In the genomic region with DNA sequence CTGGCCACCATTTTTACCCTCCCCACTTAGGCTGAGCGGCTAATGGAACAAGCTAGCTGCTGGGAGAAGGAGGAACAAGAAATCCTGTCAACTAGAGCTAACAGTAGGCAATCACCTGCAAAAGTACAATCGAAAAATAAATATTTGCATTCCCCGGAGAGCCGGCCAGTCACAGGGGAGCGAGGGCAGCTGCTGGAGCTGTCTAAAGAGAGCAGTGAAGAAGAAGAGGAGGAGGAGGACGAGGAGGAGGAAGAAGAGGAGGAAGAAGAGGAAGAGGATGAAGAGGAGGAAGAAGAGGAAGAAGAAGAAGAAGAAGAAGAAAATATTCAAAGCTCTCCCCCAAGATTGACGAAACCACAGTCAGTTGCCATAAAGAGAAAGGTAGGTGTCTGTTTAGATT, we compare ENCODE assay signal across 9 cellular contexts.
A peak's percentile ranks its signal among the peaks of the same experiment; 100 is the strongest.
DNase-seq lines count a peak whose midpoint lies in the region; ATAC-seq and TF ChIP-seq lines count a peak whose summit lies in the region.
"Had no signal": no experiment of that assay in that cellular context is flagged by ENCODE, and none has a peak within 500 bp of the region (broad histone marks: within the 10 kb centered on the region; RNA-seq: fewer than 3 reads in every experiment).

No MANE protein-coding gene starts in this region.

- TF ChIP-seq CTCF in progenitor cell of endocrine pancreas (IDR thresholded peaks at IDR 0.05; ENCODE audit: unreplicated experiment), result no peak

- intact Hi-C loops in activated T-helper 2 cell treated with anti-CD3 and anti-CD28 coated beads, Interferon-gamma antibody, Interleukin-2, Interleukin-4, amounts not matched to agents 10 μg/mL and 5 μg/mL and 100 μg/mL, durations not matched to agents 14 hours and 24 hours and 36 hours (cut with micrococcal nuclease), result loop anchor here (1.0 to 5.0 kb wide), 4 partner anchors 195 to 756 kb away; a partner anchor contains a TSS

- peaks cover 16% of the 10 kb centered on the region for H3K4me1 Mint-ChIP-seq in T-helper 1 cell treated with Interleukin-12 subunit alpha and Interleukin-12 subunit beta and Interleukin-4 antibody, amounts not matched to agents 30 μg/mL and 1 μg/mL, for 36 hours (ENCODE audit: low read depth)
- H3K4me1 Mint-ChIP-seq in activated T-helper 2 cell treated with anti-CD3 and anti-CD28 coated beads, Interferon-gamma antibody, Interleukin-2, Interleukin-4, amounts not matched to agents 10 μg/mL and 5 μg/mL and 100 μg/mL, durations not matched to agents 14 hours and 24 hours and 36 hours (ENCODE audit: low read depth), result peaks cover 14% of the 10 kb centered on the region
- H3K4me1 Mint-ChIP-seq in progenitor cell of endocrine pancreas (ENCODE audit: low read depth), result peaks cover 56% of the 10 kb centered on the region

- DNase-seq in T-helper 1 cell (no peak), NCI-H1436 (lab: John Stamatoyannopoulos, UW) (peak; percentile 41), progenitor cell of endocrine pancreas (ENCODE audit: low spot score, unreplicated experiment) (peak; percentile 31)
- DNase-seq in activated T-helper 2 cell treated with anti-CD3 and anti-CD28 coated beads, Interferon-gamma antibody, Interleukin-2, Interleukin-4, amounts not matched to agents 10 μg/mL and 5 μg/mL and 100 μg/mL, durations not matched to agents 14 hours and 24 hours and 36 hours (ENCODE audit: low spot score), result no peak
- DNase-seq in NK-92 treated with Interleukin-12 subunit alpha and Interleukin-12 subunit beta, amount 100 ng/mL, for 24 hours (lab: John Stamatoyannopoulos, UW), result no peak

- peaks cover 26% of the 10 kb centered on the region for H3K36me3 Mint-ChIP-seq in T-helper 1 cell treated with Interleukin-12 subunit alpha and Interleukin-12 subunit beta and Interleukin-4 antibody, amounts not matched to agents 30 μg/mL and 1 μg/mL, for 36 hours (ENCODE audit: low read depth)
- H3K36me3 Mint-ChIP-seq in activated T-helper 2 cell treated with anti-CD3 and anti-CD28 coated beads, Interferon-gamma antibody, Interleukin-2, Interleukin-4, amounts not matched to agents 10 μg/mL and 5 μg/mL and 100 μg/mL, durations not matched to agents 14 hours and 24 hours and 36 hours (ENCODE audit: low read depth), result peaks cover 38% of the 10 kb centered on the region
- peaks cover 17% of the 10 kb centered on the region for H3K36me3 Mint-ChIP-seq in progenitor cell of endocrine pancreas (ENCODE audit: insufficient read depth)

- H3K9me3 Mint-ChIP-seq in T-helper 1 cell treated with Interleukin-12 subunit alpha and Interleukin-12 subunit beta and Interleukin-4 antibody, amounts not matched to agents 30 μg/mL and 1 μg/mL, for 36 hours, result no peaks in the 10 kb centered on the region
- H3K9me3 Mint-ChIP-seq in activated T-helper 2 cell treated with anti-CD3 and anti-CD28 coated beads, Interferon-gamma antibody, Interleukin-2, Interleukin-4, amounts not matched to agents 10 μg/mL and 5 μg/mL and 100 μg/mL, durations not matched to agents 14 hours and 24 hours and 36 hours, result no peaks in the 10 kb centered on the region
- H3K9me3 Mint-ChIP-seq in progenitor cell of endocrine pancreas (ENCODE audit: low read depth), result no peaks in the 10 kb centered on the region
- H3K9me3 Mint-ChIP-seq: activated naive CD4-positive, alpha-beta T cell treated with anti-CD3 and anti-CD28 coated beads for 36 hours had no signal

- ATAC-seq in HG03097 (IDR thresholded peaks at IDR 0.05; ENCODE audit: low FRiP score, unreplicated experiment) (no peak), HG03045 (IDR thresholded peaks at IDR 0.05; ENCODE audit: unreplicated experiment) (no peak)

- no peaks in the 10 kb centered on the region for H3K27me3 Mint-ChIP-seq in T-helper 1 cell treated with Interleukin-12 subunit alpha and Interleukin-12 subunit beta and Interleukin-4 antibody, amounts not matched to agents 30 μg/mL and 1 μg/mL, for 36 hours (ENCODE audit: low read depth)
- no peaks in the 10 kb centered on the region for H3K27me3 Mint-ChIP-seq in activated T-helper 2 cell treated with anti-CD3 and anti-CD28 coated beads, Interferon-gamma antibody, Interleukin-2, Interleukin-4, amounts not matched to agents 10 μg/mL and 5 μg/mL and 100 μg/mL, durations not matched to agents 14 hours and 24 hours and 36 hours (ENCODE audit: low read depth)
- no peaks in the 10 kb centered on the region for H3K27me3 Mint-ChIP-seq in progenitor cell of endocrine pancreas

- H3K27ac Mint-ChIP-seq in T-helper 1 cell treated with Interleukin-12 subunit alpha and Interleukin-12 subunit beta and Interleukin-4 antibody, amounts not matched to agents 30 μg/mL and 1 μg/mL, for 36 hours, result peak overlapping the region; percentile 13
- peak overlapping the region; percentile 56 for H3K27ac Mint-ChIP-seq in activated T-helper 2 cell treated with anti-CD3 and anti-CD28 coated beads, Interferon-gamma antibody, Interleukin-2, Interleukin-4, amounts not matched to agents 10 μg/mL and 5 μg/mL and 100 μg/mL, durations not matched to agents 14 hours and 24 hours and 36 hours
- peak overlapping the region; percentile 96 for H3K27ac Mint-ChIP-seq in progenitor cell of endocrine pancreas
- H3K27ac Mint-ChIP-seq: activated naive CD4-positive, alpha-beta T cell treated with anti-CD3 and anti-CD28 coated beads for 36 hours had no signal

- H3K4me3 Mint-ChIP-seq in T-helper 1 cell treated with Interleukin-12 subunit alpha and Interleukin-12 subunit beta and Interleukin-4 antibody, amounts not matched to agents 30 μg/mL and 1 μg/mL, for 36 hours, result no peak overlapping the region
- no peak overlapping the region for H3K4me3 Mint-ChIP-seq in activated T-helper 2 cell treated with anti-CD3 and anti-CD28 coated beads, Interferon-gamma antibody, Interleukin-2, Interleukin-4, amounts not matched to agents 10 μg/mL and 5 μg/mL and 100 μg/mL, durations not matched to agents 14 hours and 24 hours and 36 hours (ENCODE audit: low read depth)
- peak overlapping the region; percentile 53 for H3K4me3 Mint-ChIP-seq in progenitor cell of endocrine pancreas (ENCODE audit: low read depth)
- H3K4me3 Mint-ChIP-seq: activated naive CD4-positive, alpha-beta T cell treated with anti-CD3 and anti-CD28 coated beads for 36 hours had no signal

Comparison
In these comparisons a context has a peak if more than half of its experiments do, and no peak if none do; other contexts are left out.
1. H3K27ac Mint-ChIP-seq: peak in every context shown above with its lines; median percentile 96 in progenitor cell of endocrine pancreas; 56 in activated T-helper 2 cell treated with anti-CD3 and anti-CD28 coated beads, Interferon-gamma antibody, Interleukin-2, Interleukin-4, amounts not matched to agents 10 μg/mL and 5 μg/mL and 100 μg/mL, durations not matched to agents 14 hours and 24 hours and 36 hours; 13 in T-helper 1 cell treated with Interleukin-12 subunit alpha and Interleukin-12 subunit beta and Interleukin-4 antibody, amounts not matched to agents 30 μg/mL and 1 μg/mL, for 36 hours.
2. DNase-seq: peak in NCI-H1436 (single experiment) and progenitor cell of endocrine pancreas (single experiment); none in T-helper 1 cell (0 of 5), activated T-helper 2 cell treated with anti-CD3 and anti-CD28 coated beads, Interferon-gamma antibody, Interleukin-2, Interleukin-4, amounts not matched to agents 10 μg/mL and 5 μg/mL and 100 μg/mL, durations not matched to agents 14 hours and 24 hours and 36 hours (single experiment) and NK-92 treated with Interleukin-12 subunit alpha and Interleukin-12 subunit beta, amount 100 ng/mL, for 24 hours (single experiment).